In genomic region chr4:169925678-169926077, GRCh38 we compare ENCODE assay signal across 31 cellular contexts.
"Had no signal": no experiment of that assay in that cellular context is flagged by ENCODE, and none has a peak within 500 bp of the region (broad histone marks: within the 10 kb centered on the region; RNA-seq: fewer than 3 reads in every experiment).

No MANE protein-coding gene starts in this region.

- H3K4me3 Mint-ChIP-seq: dendritic cell treated with granulocyte-macrophage colony-stimulating factor and Interleukin-4, amounts not matched to agents 40 ng/mL and 50 ng/mL, for 4 days; endodermal cell; memory B cell; mesothelial cell of epicardium; naive B cell; natural killer cell treated with Interleukin-12 subunit alpha and Interleukin-12 subunit beta and Interleukin-15 and Interleukin-18, amount 100 ng/mL, for 72 hours; neural crest cell; stimulated activated naive B cell treated with anti-CD40 and anti-IgM and Interleukin-4, amounts not matched to agents 10 μg/mL and 1 μg/mL and 100 μg/mL, for 72 hours; stimulated activated naive CD8-positive, alpha-beta T cell treated with anti-CD3 and anti-CD28 coated beads, Interleukin-15, amount 100 ng/mL, for 72 hours had no signal

- H3K4me2 ChIP-seq: hepatocyte had no signal

- H3K4me1 ChIP-seq: colonic mucosa, foreskin keratinocyte, gastroesophageal sphincter, heart left ventricle, psoas muscle, suprapubic skin, transverse colon had no signal

- H3K36me3 ChIP-seq: colonic mucosa, gastroesophageal sphincter, heart left ventricle, neutrophil, ovary, suprapubic skin, transverse colon had no signal

- DNase-seq: colonic mucosa; effector CD8-positive, alpha-beta T cell; endodermal cell; foreskin keratinocyte; heart left ventricle; kidney; mucosa of descending colon; naive B cell; ovary; posterior cingulate gyrus; psoas muscle; right cardiac atrium; small intestine; stimulated activated CD4-positive, alpha-beta T cell treated with anti-CD3 and anti-CD28 coated beads, Interleukin-15, amount 100 ng/mL, for 24 hours; stimulated activated CD4-positive, alpha-beta T cell treated with anti-CD3 and anti-CD28 coated beads, Interleukin-2, amount 100 ng/mL, for 48 hours; stimulated activated naive B cell treated with anti-CD40 and anti-IgM and Interleukin-4, amounts not matched to agents 10 μg/mL and 1 μg/mL and 100 μg/mL, for 72 hours; stimulated activated naive CD8-positive, alpha-beta T cell treated with anti-CD3 and anti-CD28 coated beads, Interleukin-15, amount 100 ng/mL, for 72 hours; transverse colon had no signal

- H3K27ac Mint-ChIP-seq: dendritic cell treated with granulocyte-macrophage colony-stimulating factor and Interleukin-4, amounts not matched to agents 40 ng/mL and 50 ng/mL, for 4 days; endodermal cell; memory B cell; mesothelial cell of epicardium; naive B cell; natural killer cell treated with Interleukin-12 subunit alpha and Interleukin-12 subunit beta and Interleukin-15 and Interleukin-18, amount 100 ng/mL, for 72 hours; stimulated activated naive B cell treated with anti-CD40 and anti-IgM and Interleukin-4, amounts not matched to agents 10 μg/mL and 1 μg/mL and 100 μg/mL, for 72 hours; stimulated activated naive CD8-positive, alpha-beta T cell treated with anti-CD3 and anti-CD28 coated beads, Interleukin-15, amount 100 ng/mL, for 72 hours had no signal

- H3K27ac ChIP-seq: colonic mucosa, epithelial cell of prostate, foreskin keratinocyte, gastroesophageal sphincter, heart left ventricle, hepatocyte, neutrophil, ovary, psoas muscle, suprapubic skin, transverse colon had no signal

- ATAC-seq: esophagus mucosa; foreskin keratinocyte; gastroesophageal sphincter; heart left ventricle; left lobe of liver; mucosa of descending colon; natural killer cell treated with Interleukin-12 subunit alpha and Interleukin-12 subunit beta and Interleukin-15 and Interleukin-18, amount 100 ng/mL, for 72 hours; psoas muscle; right cardiac atrium; stimulated activated naive B cell treated with anti-CD40 and anti-IgM and Interleukin-4, amounts not matched to agents 10 μg/mL and 1 μg/mL and 100 μg/mL, for 72 hours; stimulated activated naive CD8-positive, alpha-beta T cell treated with anti-CD3 and anti-CD28 coated beads, Interleukin-15, amount 100 ng/mL, for 72 hours had no signal

- H3K9me3 Mint-ChIP-seq: dendritic cell treated with granulocyte-macrophage colony-stimulating factor and Interleukin-4, amounts not matched to agents 40 ng/mL and 50 ng/mL, for 4 days; endodermal cell; memory B cell; natural killer cell treated with Interleukin-12 subunit alpha and Interleukin-12 subunit beta and Interleukin-15 and Interleukin-18, amount 100 ng/mL, for 72 hours; neural crest cell had no signal

- H3K79me2 ChIP-seq: hepatocyte had no signal

- H3K36me3 Mint-ChIP-seq: memory B cell; mesothelial cell of epicardium; naive B cell; natural killer cell treated with Interleukin-12 subunit alpha and Interleukin-12 subunit beta and Interleukin-15 and Interleukin-18, amount 100 ng/mL, for 72 hours; stimulated activated naive B cell treated with anti-CD40 and anti-IgM and Interleukin-4, amounts not matched to agents 10 μg/mL and 1 μg/mL and 100 μg/mL, for 72 hours had no signal

- H3K4me1 Mint-ChIP-seq: memory B cell; neural crest cell; stimulated activated naive CD8-positive, alpha-beta T cell treated with anti-CD3 and anti-CD28 coated beads, Interleukin-15, amount 100 ng/mL, for 72 hours had no signal

- H3K4me3 ChIP-seq: colonic mucosa, gastroesophageal sphincter, heart left ventricle, hepatocyte, lung, mucosa of descending colon, ovary, psoas muscle, suprapubic skin, transverse colon had no signal

- H3K27me3 ChIP-seq: colonic mucosa, foreskin keratinocyte, gastroesophageal sphincter, hepatocyte, ovary, suprapubic skin, transverse colon had no signal

- H2AFZ ChIP-seq: hepatocyte had no signal

- H3K9me3 ChIP-seq: colonic mucosa, gastroesophageal sphincter, mucosa of descending colon, neutrophil, ovary, psoas muscle, suprapubic skin, transverse colon had no signal
